1 cellular context compared by ENCODE assay signal in genomic region chr7:70571403-70571911, GRCh38.
A peak's percentile ranks its signal among the peaks of the same experiment; 100 is the strongest.
TF ChIP-seq lines count a peak whose summit lies in the region.

No MANE protein-coding gene starts in this region.

TF ChIP-seq in HepG2, 621 proteins besides CTCF, POLR2A, EP300 and RAD21 (continued from another document and continues in another):
- TF ChIP-seq DPF2 (CRISPR knock-in tag; IDR thresholded peaks at IDR 0.05; ENCODE audit: borderline replicate concordance, low read depth) (peak; percentile 54; the same call in 1 of the 2 replicates), IRF9 (CRISPR knock-in tag; IDR thresholded peaks at IDR 0.05; ENCODE audit: borderline replicate concordance) (no peak), ZNF7 (CRISPR knock-in tag; IDR thresholded peaks at IDR 0.05) (no peak), RELA (CRISPR knock-in tag; IDR thresholded peaks at IDR 0.05) (no peak), PTBP1 (IDR thresholded peaks at IDR 0.05; ENCODE audit: low read depth, low read length, poor library complexity, severe bottlenecking) (no peak), GATAD1 (CRISPR knock-in tag; IDR thresholded peaks at IDR 0.05) (no peak), RXRA (CRISPR knock-in tag; IDR thresholded peaks at IDR 0.05) (no peak), ZNF710 (CRISPR knock-in tag; IDR thresholded peaks at IDR 0.05; ENCODE audit: borderline replicate concordance) (no peak), HMGXB3 (CRISPR knock-in tag; IDR thresholded peaks at IDR 0.05; ENCODE audit: borderline replicate concordance) (no peak), PREB (CRISPR knock-in tag; IDR thresholded peaks at IDR 0.05) (no peak), ZBTB26 (CRISPR knock-in tag; IDR thresholded peaks at IDR 0.05; ENCODE audit: borderline replicate concordance) (no peak), ZFP36L1 (CRISPR knock-in tag; IDR thresholded peaks at IDR 0.05) (no peak), ZNF567 (CRISPR knock-in tag; IDR thresholded peaks at IDR 0.05; ENCODE audit: borderline replicate concordance) (no peak), NCOA1 (CRISPR knock-in tag; IDR thresholded peaks at IDR 0.05) (no peak), ZC3H4 (CRISPR knock-in tag; IDR thresholded peaks at IDR 0.05; ENCODE audit: borderline replicate concordance) (no peak), MXD3 (CRISPR knock-in tag; IDR thresholded peaks at IDR 0.05) (no peak), ZBTB38 (CRISPR knock-in tag; IDR thresholded peaks at IDR 0.05) (no peak), ZSCAN29 (CRISPR knock-in tag; conservative IDR thresholded peaks at IDR 0.05) (no peak), NFKB2 (CRISPR knock-in tag; IDR thresholded peaks at IDR 0.05; ENCODE audit: borderline replicate concordance) (no peak), CBX1 (IDR thresholded peaks at IDR 0.05; ENCODE audit: low read depth) (no peak), ZNF530 (CRISPR knock-in tag; IDR thresholded peaks at IDR 0.05; ENCODE audit: low read depth) (no peak), ZNF432 (CRISPR knock-in tag; IDR thresholded peaks at IDR 0.05; ENCODE audit: borderline replicate concordance) (no peak), MEIS2 (CRISPR knock-in tag; IDR thresholded peaks at IDR 0.05) (no peak), MBD4 (IDR thresholded peaks at IDR 0.05; ENCODE audit: borderline replicate concordance, low read length) (no peak), FOXA3 (CRISPR knock-in tag; IDR thresholded peaks at IDR 0.05) (peak; percentile 94), RXRB (CRISPR knock-in tag; IDR thresholded peaks at IDR 0.05; ENCODE audit: borderline replicate concordance) (peak; percentile 35; the same call in 1 of the 2 replicates), ATF7 (IDR thresholded peaks at IDR 0.05) (no peak), ATF7 (CRISPR knock-in tag; IDR thresholded peaks at IDR 0.05) (no peak), NFKBIZ (CRISPR knock-in tag; IDR thresholded peaks at IDR 0.05) (no peak), BCL3 (CRISPR knock-in tag; IDR thresholded peaks at IDR 0.05) (no peak), NR2C2 (CRISPR knock-in tag; IDR thresholded peaks at IDR 0.05; ENCODE audit: borderline replicate concordance) (no peak), ISL2 (CRISPR knock-in tag; IDR thresholded peaks at IDR 0.05) (no peak), HMGXB4 (CRISPR knock-in tag; IDR thresholded peaks at IDR 0.05; ENCODE audit: borderline replicate concordance in 1 of 2, low read depth in 1 of 2) (no peak), MTF2 (CRISPR knock-in tag; IDR thresholded peaks at IDR 0.05; ENCODE audit: borderline replicate concordance) (no peak), ELF4 (CRISPR knock-in tag; IDR thresholded peaks at IDR 0.05; ENCODE audit: borderline replicate concordance) (no peak), ATF7-NPFF (CRISPR knock-in tag; IDR thresholded peaks at IDR 0.05; ENCODE audit: low read depth) (no peak), JDP2 (CRISPR knock-in tag; IDR thresholded peaks at IDR 0.05; ENCODE audit: borderline replicate concordance) (no peak), KDM5A (IDR thresholded peaks at IDR 0.05; ENCODE audit: borderline replicate concordance, low read length) (no peak), NBN (conservative IDR thresholded peaks at IDR 0.05) (no peak), ZNF766 (CRISPR knock-in tag; IDR thresholded peaks at IDR 0.05; ENCODE audit: borderline replicate concordance) (no peak), FOXM1 (CRISPR knock-in tag; IDR thresholded peaks at IDR 0.05) (no peak), BHLHE40 (IDR thresholded peaks at IDR 0.05; ENCODE audit: low read length) (no peak), TOE1 (CRISPR knock-in tag; IDR thresholded peaks at IDR 0.05) (no peak), ZFP62 (CRISPR knock-in tag; IDR thresholded peaks at IDR 0.05) (no peak), ZNF549 (CRISPR knock-in tag; IDR thresholded peaks at IDR 0.05) (no peak), SNAPC4 (CRISPR knock-in tag; IDR thresholded peaks at IDR 0.05) (no peak)
